ENCODE assay signal across 8 cellular contexts in the genomic region with DNA sequence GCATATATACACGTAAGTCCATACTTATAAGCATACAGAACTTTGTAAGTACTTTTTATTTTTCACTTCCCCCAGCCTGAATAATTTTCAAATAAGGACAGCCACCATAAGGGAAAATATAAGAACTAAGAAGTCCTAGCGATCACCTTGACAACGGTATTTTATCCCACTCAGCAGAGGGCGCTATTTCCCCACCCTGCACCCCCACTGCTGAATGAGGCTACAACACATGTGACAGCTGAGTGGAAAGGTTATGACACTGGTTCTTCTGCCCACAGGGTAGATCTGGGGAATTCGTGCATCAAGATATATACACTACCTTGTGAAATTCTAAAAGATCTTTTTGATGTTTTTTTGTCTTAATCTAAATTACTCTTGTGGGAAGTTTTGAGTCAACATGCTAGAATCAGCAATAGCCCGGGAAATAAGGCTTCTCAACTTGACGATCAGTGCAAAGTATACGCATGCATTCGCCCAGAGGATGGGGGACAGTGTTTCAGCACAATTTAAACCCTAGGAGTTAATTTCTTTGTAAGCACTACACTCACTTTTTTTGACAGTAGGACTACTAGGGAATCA.
A peak's percentile ranks its signal among the peaks of the same experiment; 100 is the strongest.
DNase-seq lines count a peak whose midpoint lies in the region; ATAC-seq lines count a peak whose summit lies in the region.

No MANE protein-coding gene starts in this region.

- no peaks in the 10 kb centered on the region for H3K4me1 Mint-ChIP-seq in activated naive CD4-positive, alpha-beta T cell treated with anti-CD3 and anti-CD28 coated beads for 36 hours (ENCODE audit: low read depth)

- H3K27me3 Mint-ChIP-seq in activated naive CD4-positive, alpha-beta T cell treated with anti-CD3 and anti-CD28 coated beads for 36 hours (ENCODE audit: low read depth), result peaks cover 4% of the 10 kb centered on the region

- CTCF ChIA-PET in activated naive CD4-positive, alpha-beta T cell treated with anti-CD3 and anti-CD28 coated beads for 36 hours (lab: Charles Lee), result interaction anchor here (0.6 to 5.9 kb wide), 11 partner anchors 12 to 400 kb away, joined by 3 to 32 read pairs (median 4); no protein-coding TSS in a partner anchor

- no peak overlapping the region for H3K4me3 ChIP-seq in right cardiac atrium (ENCODE audit: low read length)

- no peak overlapping the region for H3K27ac ChIP-seq in right cardiac atrium (ENCODE audit: low read length)

- intact Hi-C loops in activated naive CD4-positive, alpha-beta T cell treated with anti-CD3 and anti-CD28 coated beads for 36 hours (cut with micrococcal nuclease), result loop anchor here (1.0 to 5.0 kb wide), 4 partner anchors 153 to 455 kb away; no protein-coding TSS in a partner anchor
- intact Hi-C loops in right cardiac atrium (cut with DNase I), result loop anchor here in 2 of 4 donors (10.0 kb wide), 1 partner anchor 248 kb away; no protein-coding TSS in a partner anchor

- H3K4me3 Mint-ChIP-seq in activated naive CD4-positive, alpha-beta T cell treated with anti-CD3 and anti-CD28 coated beads for 36 hours, result no peak overlapping the region

- H3K27ac Mint-ChIP-seq in activated naive CD4-positive, alpha-beta T cell treated with anti-CD3 and anti-CD28 coated beads for 36 hours, result no peak overlapping the region

- DNase-seq in Ammon's horn (ENCODE audit: low spot score), result peak; percentile 18
- DNase-seq in SK-MEL-5 (ENCODE audit: low read depth, low spot score), result peak; percentile 76
- DNase-seq in activated naive CD4-positive, alpha-beta T cell treated with anti-CD3 and anti-CD28 coated beads for 36 hours, result peak; percentile 85
- peak; percentile 37 to 61 (median 56) for DNase-seq in right cardiac atrium
- peak; percentile 23 to 41 for DNase-seq in stimulated activated CD4-positive, alpha-beta T cell treated with anti-CD3 and anti-CD28 coated beads, Interleukin-1b, Interleukin-23, amount 100 ng/mL, for 1 hour (ENCODE audit: low read depth in 2 of 2)
- no peak for DNase-seq in NCI-H2171 (lab: John Stamatoyannopoulos, UW)

- peak; percentile 84 for ATAC-seq in GM18909 (IDR thresholded peaks at IDR 0.05; ENCODE audit: poor library complexity, unreplicated experiment)
- peak; percentile 65 for ATAC-seq in HG03442 (IDR thresholded peaks at IDR 0.05; ENCODE audit: unreplicated experiment)
- ATAC-seq in right cardiac atrium, result peak; percentile 68 to 73

- in situ Hi-C loops in SK-MEL-5 (cut with HindIII; ENCODE audit: low pct_unique_long_range_greater_than_20kb, low sequenced_read_pairs), result no loop called here

- H3K36me3 Mint-ChIP-seq in activated naive CD4-positive, alpha-beta T cell treated with anti-CD3 and anti-CD28 coated beads for 36 hours (ENCODE audit: low read depth), result no peaks in the 10 kb centered on the region

- 49% methylated on average over 9 of the region's 9 CpGs for WGBS in right cardiac atrium

- H3K9me3 ChIP-seq in right cardiac atrium (ENCODE audit: control insufficient read depth, low read length), result no peaks in the 10 kb centered on the region

- H3K4me1 ChIP-seq in right cardiac atrium (ENCODE audit: control insufficient read depth, insufficient read depth, low read length), result no peaks in the 10 kb centered on the region

- no peaks in the 10 kb centered on the region for H3K27me3 ChIP-seq in right cardiac atrium (ENCODE audit: control insufficient read depth, insufficient read depth)

- H3K9me3 Mint-ChIP-seq in activated naive CD4-positive, alpha-beta T cell treated with anti-CD3 and anti-CD28 coated beads for 36 hours, result no peaks in the 10 kb centered on the region
